ENCODE assay signal across 8 cellular contexts in genomic region chr1:109252893-109253802, GRCh38. TPM values are rescaled to one million over a fixed set of nuclear protein-coding genes. Genes with fewer than 3 reads are reported as not detected.
DNase-seq lines count a peak whose midpoint lies in the region; ATAC-seq and TF ChIP-seq lines count a peak whose summit lies in the region.
"Had no signal": no experiment of that assay in that cellular context is flagged by ENCODE, and none has a peak within 500 bp of the region (broad histone marks: within the 10 kb centered on the region; RNA-seq: fewer than 3 reads in every experiment).

No MANE protein-coding gene starts in this region.

- H3K4me3 ChIP-seq in coronary artery, result peak overlapping the region; percentile 60
- H3K4me3 ChIP-seq in transverse colon, result no peak overlapping the region
- H3K4me3 ChIP-seq: left lung had no signal

- intact Hi-C loops in transverse colon (cut with DNase I; ENCODE audit: low total_unique reads), result no loop called here

- H3K27ac ChIP-seq in coronary artery (peak overlapping the region; percentile 63 to 87), transverse colon (peak overlapping the region; percentile 43 to 83 (median 56))

- in situ Hi-C loops in transverse colon (cut with MboI; ENCODE audit: low pct_ligation_motif_present in 1 of 4, low pct_unique_long_range_greater_than_20kb in 1 of 4, low sequenced_read_pairs in 3 of 4), result no loop called here

- DNase-seq in NCI-H2029 (lab: John Stamatoyannopoulos, UW) (peak; percentile 78), coronary artery (ENCODE audit: low spot score) (peak; percentile 75), mesothelial cell of epicardium (ENCODE audit: low spot score in 2 of 2, unreplicated experiment in 2 of 2) (no peak), transverse colon (peak; percentile 40), SKM-1 treated with dmso at 0.1 percent for 144 hours (lab: John Stamatoyannopoulos, UW; ENCODE audit: unreplicated experiment) (no peak)
- DNase-seq in stimulated activated CD4-positive, alpha-beta T cell treated with anti-CD3 and anti-CD28 coated beads, Interleukin-15, amount 100 ng/mL, for 24 hours, result no peak

- H3K27ac Mint-ChIP-seq in mesothelial cell of epicardium, result peak overlapping the region; percentile 71

- TF ChIP-seq CTCF in coronary artery (IDR thresholded peaks at IDR 0.05) (no peak), mesothelial cell of epicardium (IDR thresholded peaks at IDR 0.05; ENCODE audit: unreplicated experiment) (no peak), transverse colon (IDR thresholded peaks at IDR 0.05) (no peak)

- H3K27me3 ChIP-seq in transverse colon, result no peaks in the 10 kb centered on the region

- TF ChIP-seq EP300 in transverse colon (IDR thresholded peaks at IDR 0.05; ENCODE audit: low read depth), result no peak

- no peak for TF ChIP-seq POLR2A in transverse colon (IDR thresholded peaks at IDR 0.05)

- H3K36me3 ChIP-seq in transverse colon, result no peaks in the 10 kb centered on the region
- H3K36me3 ChIP-seq: left lung had no signal

- peaks cover 30% of the 10 kb centered on the region for H3K4me1 Mint-ChIP-seq in mesothelial cell of epicardium

- 82 to 100% methylated on average over 8 to 33 of the region's 33 CpGs for WGBS in transverse colon (ENCODE audit: low coverage in 1 of 2), 2 donors

- H3K9me3 ChIP-seq in transverse colon, result no peaks in the 10 kb centered on the region
- H3K9me3 ChIP-seq: left lung had no signal

- peak overlapping the region; percentile 36 for H3K4me3 Mint-ChIP-seq in mesothelial cell of epicardium

- H3K9me3 Mint-ChIP-seq in mesothelial cell of epicardium, result no peaks in the 10 kb centered on the region

- H3K36me3 Mint-ChIP-seq in mesothelial cell of epicardium, result peaks cover 19% of the 10 kb centered on the region

- no peak for ATAC-seq in HG02642 (IDR thresholded peaks at IDR 0.05; ENCODE audit: poor library complexity, unreplicated experiment)

- H3K27me3 Mint-ChIP-seq in mesothelial cell of epicardium (ENCODE audit: low read depth), result peaks cover 2% of the 10 kb centered on the region

- peaks cover 21 to 29% (median 25%) of the 10 kb centered on the region in 4 donors for H3K4me1 ChIP-seq in transverse colon

RNA-seq across cellular contexts. Expression of gene CELSR2, which starts 3.8 kb away (rescaled TPM):
- total RNA-seq in mesothelial cell of epicardium (24.9 to 27.1 TPM (median 25.0 TPM) in 3 replicates), transverse colon (1 to 10 TPM; 1.8 to 3.7 (median 3.2) TPM)

RNA-seq across cellular contexts. Expression of gene PSRC1, which starts 29.8 kb away (rescaled TPM):
- total RNA-seq in mesothelial cell of epicardium, result 15.8 to 18.3 TPM (median 17.6 TPM) in 3 replicates
- 10 to 100 TPM in 1 of 4 donors, 1 to 10 TPM in 3; 1.9 to 18.0 (median 4.4) TPM for total RNA-seq in transverse colon

RNA-seq across cellular contexts. Expression of gene SARS1, which starts 39.4 kb away (rescaled TPM):
- total RNA-seq in mesothelial cell of epicardium (99.0 to 104 TPM (median 99.4 TPM) in 3 replicates), transverse colon (100 to 1,000 TPM in 3 of 4 donors, 10 to 100 TPM in 1; 79.4 to 150 (median 125) TPM)

RNA-seq across cellular contexts. Expression of gene MYBPHL, which starts 53.7 kb away (rescaled TPM):
- total RNA-seq in mesothelial cell of epicardium (not detected in 3 replicates), transverse colon (not detected)

Comparison
In these comparisons a context has a peak if more than half of its experiments do, and no peak if none do; other contexts are left out.
1. DNase-seq: peak in NCI-H2029 (single experiment), coronary artery (single experiment) and transverse colon (single experiment); none in mesothelial cell of epicardium (0 of 2), stimulated activated CD4-positive, alpha-beta T cell treated with anti-CD3 and anti-CD28 coated beads, Interleukin-15, amount 100 ng/mL, for 24 hours (single experiment) and SKM-1 treated with dmso at 0.1 percent for 144 hours (single experiment).